10 cellular contexts compared by ENCODE assay signal in genomic region chr6:16670183-16670582, GRCh38.
DNase-seq lines count a peak whose midpoint lies in the region; ATAC-seq, FAIRE-seq and TF ChIP-seq lines count a peak whose summit lies in the region.
"Had no signal": no experiment of that assay in that cellular context is flagged by ENCODE, and none has a peak within 500 bp of the region (broad histone marks: within the 10 kb centered on the region; RNA-seq: fewer than 3 reads in every experiment).

No MANE protein-coding gene starts in this region.

- H3K9ac ChIP-seq in HCT116 (ENCODE audit: low read length), result no peak overlapping the region
- H3K9ac ChIP-seq: parathyroid adenoma had no signal

- peaks cover 0 to 4% (median 0%) of the 10 kb centered on the region in 3 donors for H3K9me3 Mint-ChIP-seq in T-cell

- CTCF ChIA-PET in HCT116 (lab: Charles Lee) (no interaction called here), T-cell (lab: Charles Lee) (no interaction called here), OCI-LY7 (lab: Charles Lee; ENCODE audit: unreplicated experiment) (no interaction called here)

- H3K4me1 ChIP-seq in HCT116 (ENCODE audit: control insufficient read depth in 1 of 2, insufficient read depth in 2 of 2, low read length in 2 of 2) (peaks cover 25 to 37% of the 10 kb centered on the region in 2 experiments), lung (ENCODE audit: control insufficient read depth in 2 of 2, insufficient read depth in 2 of 2, low read length in 2 of 2) (peaks cover 9 to 40% of the 10 kb centered on the region in 2 donors), OCI-LY7 (ENCODE audit: insufficient read depth, low read length, poor library complexity, severe bottlenecking) (no peaks in the 10 kb centered on the region)

- no peaks in the 10 kb centered on the region for H4K20me1 ChIP-seq in HCT116 (ENCODE audit: insufficient read depth)
- H4K20me1 ChIP-seq in OCI-LY7 (ENCODE audit: insufficient read depth, low read length), result no peaks in the 10 kb centered on the region

- TF ChIP-seq CTCF in HCT116 (IDR thresholded peaks at IDR 0.05 in 2 of 3, conservative IDR thresholded peaks at IDR 0.05 in 1 of 3; ENCODE audit: borderline replicate concordance in 1 of 3, insufficient read depth in 1 of 3, low read depth in 2 of 3, low read length in 2 of 3) (no peak), lung (IDR thresholded peaks at IDR 0.05; ENCODE audit: control extremely low read depth, extremely low read depth) (no peak), OCI-LY7 (conservative IDR thresholded peaks at IDR 0.05; ENCODE audit: low read length) (no peak)

- FAIRE-seq in GM12892 (lab: Jason Lieb, UNC), result peak; percentile 58
- FAIRE-seq: H1 had no signal

- H3K4me3 ChIP-seq in HCT116 (replicated peaks in 1 of 2; ENCODE audit: low read depth in 1 of 2, low read length in 2 of 2), result no peak overlapping the region
- no peak overlapping the region for H3K4me3 ChIP-seq in lung
- H3K4me3 ChIP-seq in OCI-LY7 (ENCODE audit: low read depth, low read length, poor library complexity, severe bottlenecking), result no peak overlapping the region

- peaks cover 30 to 63% (median 53%) of the 10 kb centered on the region in 3 donors for H3K4me1 Mint-ChIP-seq in T-cell

- no peak for TF ChIP-seq POLR2A in GM12892 (IDR thresholded peaks at IDR 0.05; ENCODE audit: low read depth, low read length)
- TF ChIP-seq POLR2A in HCT116 (IDR thresholded peaks at IDR 0.05; ENCODE audit: borderline replicate concordance, extremely low read depth, insufficient read depth, insufficient read length), result no peak

- no peaks in the 10 kb centered on the region for H3K79me2 ChIP-seq in HCT116 (ENCODE audit: insufficient read depth, low read length)
- H3K79me2 ChIP-seq in OCI-LY7 (ENCODE audit: insufficient read depth, low read depth, low read length), result no peaks in the 10 kb centered on the region

- H3K9me2 ChIP-seq in HCT116 (ENCODE audit: insufficient read depth) (no peaks in the 10 kb centered on the region), OCI-LY7 (ENCODE audit: insufficient read depth, low read length) (no peaks in the 10 kb centered on the region)

- ATAC-seq in HCT116 (peak; percentile 26; the same call in 1 of the 2 replicates), T-cell (replicated peaks in 1 of 4) (no peak), lung (ENCODE audit: insufficient read depth, low FRiP score) (peak; percentile 40), HG03097 (IDR thresholded peaks at IDR 0.05; ENCODE audit: low FRiP score, unreplicated experiment) (no peak)

- intact Hi-C loops in HCT116 (cut with micrococcal nuclease) (no loop called here), OCI-LY7 (cut with micrococcal nuclease; ENCODE audit: unreplicated experiment) (no loop called here)

- H3K27ac ChIP-seq in HCT116 (ENCODE audit: low read depth, low read length) (peak overlapping the region; percentile 44), lung (ENCODE audit: low read depth in 1 of 2, low read length in 1 of 2) (peak overlapping the region in 1 of 2 donors; percentile 40), OCI-LY7 (ENCODE audit: low read depth, low read length, poor library complexity, severe bottlenecking) (no peak overlapping the region)
- H3K27ac ChIP-seq: parathyroid adenoma had no signal

- H3K27ac Mint-ChIP-seq in T-cell, result peak overlapping the region; percentile 85 to 93

- H2AFZ ChIP-seq in HCT116 (ENCODE audit: low read depth, low read length, poor library complexity, severe bottlenecking), result no peak overlapping the region
- no peak overlapping the region for H2AFZ ChIP-seq in OCI-LY7 (ENCODE audit: low read length)
- H2AFZ ChIP-seq: parathyroid adenoma had no signal

- no peaks in the 10 kb centered on the region for H3K36me3 ChIP-seq in HCT116 (ENCODE audit: control insufficient read depth in 1 of 2, insufficient read depth in 2 of 2, low read length in 2 of 2)
- H3K36me3 ChIP-seq in lung (ENCODE audit: control insufficient read depth in 2 of 2, insufficient read depth in 2 of 2, low read length in 2 of 2), result no peaks in the 10 kb centered on the region
- H3K36me3 ChIP-seq in OCI-LY7 (ENCODE audit: insufficient read depth, low read length), result no peaks in the 10 kb centered on the region

- DNase-seq in GM12892 (ENCODE audit: insufficient read length), result no peak
- no peak for DNase-seq in HCT116 (ENCODE audit: low read depth, low spot score)
- DNase-seq in T-cell, result no peak
- DNase-seq in lung (ENCODE audit: low spot score), result peak; percentile 47
- DNase-seq in OCI-LY7 (ENCODE audit: low spot score), result no peak
- DNase-seq in epidermal melanocyte (ENCODE audit: insufficient read length, low spot score), result no peak
- DNase-seq in NCI-H774 (lab: John Stamatoyannopoulos, UW), result no peak

- peaks cover 27% of the 10 kb centered on the region for H3K36me3 Mint-ChIP-seq in T-cell

- peak overlapping the region; percentile 1 to 46 (median 29) for H3K4me3 Mint-ChIP-seq in T-cell

- no peak for TF ChIP-seq RAD21 in HCT116 (IDR thresholded peaks at IDR 0.05; ENCODE audit: low read depth)

- POLR2A ChIA-PET in HCT116 (lab: Charles Lee), result no interaction called here
- POLR2A ChIA-PET in T-cell (lab: Charles Lee), result interaction anchor here in 1 of 2 donors (0.6 kb wide), 1 partner anchor 19 kb away, joined by 11 read pairs; no protein-coding TSS in a partner anchor
- POLR2A ChIA-PET in OCI-LY7 (lab: Charles Lee), result no interaction called here

- 40 to 43% methylated on average over 4 of the region's 4 CpGs for WGBS in lung, 2 donors

- no peaks in the 10 kb centered on the region for H3K27me3 Mint-ChIP-seq in T-cell

- RAD21 ChIA-PET in HCT116 (lab: Charles Lee; ENCODE audit: low non-redundant PET in 1 of 2, low total read pairs in 2 of 2, uncharacterized antibody in 2 of 2, unreplicated experiment in 2 of 2), result no interaction called here

- peak overlapping the region; percentile 52 for H3K4me2 ChIP-seq in HCT116 (ENCODE audit: low read length)
- H3K4me2 ChIP-seq in OCI-LY7 (ENCODE audit: low read length), result no peak overlapping the region

- BruUV-seq in HCT116 (replicated peaks; lab: Mats Ljungman, UMichigan) (no TSS peak), OCI-LY7 (replicated peaks; lab: Mats Ljungman, UMichigan) (no TSS peak)

- H3K9me3 ChIP-seq in HCT116 (ENCODE audit: control insufficient read depth in 1 of 2, insufficient read depth in 1 of 2, low read depth in 1 of 2, low read length in 2 of 2) (no peaks in the 10 kb centered on the region), lung (ENCODE audit: control insufficient read depth in 2 of 2, insufficient read depth in 1 of 2, low read length in 1 of 2) (no peaks in the 10 kb centered on the region), OCI-LY7 (ENCODE audit: low read length) (no peaks in the 10 kb centered on the region)

- H3K27me3 ChIP-seq in HCT116 (ENCODE audit: insufficient read depth, low read length), result no peaks in the 10 kb centered on the region
- H3K27me3 ChIP-seq in lung (ENCODE audit: control insufficient read depth, insufficient read depth), result no peaks in the 10 kb centered on the region

TF ChIP-seq in HCT116, 20 proteins besides CTCF, POLR2A, EP300 and RAD21:
- no peak for TF ChIP-seq ELF1 (IDR thresholded peaks at IDR 0.05; ENCODE audit: borderline replicate concordance, low read depth)

Comparison
In these comparisons a context has a peak if more than half of its experiments do, and no peak if none do; other contexts are left out.
1. ATAC-seq: peak in HCT116 (single experiment) and lung (single experiment); none in T-cell (0 of 4) and HG03097 (single experiment).